Comparison of ENCODE assay signal across 34 cellular contexts in the genomic region with DNA sequence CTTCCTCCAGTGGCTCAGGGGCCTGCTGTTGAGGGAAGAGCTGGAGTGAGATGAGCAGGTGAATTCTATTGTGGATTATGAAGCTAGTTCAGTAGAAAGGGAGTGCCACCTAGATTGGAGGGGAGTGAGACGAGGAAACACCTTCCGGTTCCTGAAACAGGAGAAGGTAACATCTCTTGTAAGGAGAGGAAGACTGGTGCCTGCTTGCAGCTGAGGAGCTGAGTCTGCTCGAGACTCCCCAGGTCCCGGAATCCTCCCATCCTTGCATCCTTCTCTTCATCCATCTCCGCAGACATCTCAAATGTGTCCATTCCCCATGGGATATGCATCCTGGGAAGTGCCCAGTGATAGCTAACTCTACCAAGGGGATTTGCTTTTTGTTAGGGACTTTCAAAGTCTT.
"Had no signal": no experiment of that assay in that cellular context is flagged by ENCODE, and none has a peak within 500 bp of the region (broad histone marks: within the 10 kb centered on the region; RNA-seq: fewer than 3 reads in every experiment).

No MANE protein-coding gene starts in this region.

- H3K27ac ChIP-seq: adrenal gland, ascending aorta, body of pancreas, brain microvascular endothelial cell, cardiac muscle cell had no signal

- H3K4me3 ChIP-seq: adrenal gland, ascending aorta, body of pancreas, breast epithelium, cardiac muscle cell had no signal

- H3K4me1 ChIP-seq: adrenal gland, ascending aorta, body of pancreas, breast epithelium had no signal

- FAIRE-seq: astrocyte, bronchial epithelial cell had no signal

- H3K27me3 ChIP-seq: ascending aorta, body of pancreas, brain microvascular endothelial cell, breast epithelium, cardiac muscle cell had no signal

- DNase-seq: activated effector memory CD4-positive, alpha-beta T cell treated with anti-CD3 and anti-CD28 coated beads, Interleukin-2, amount 50 U/mL, for 16 hours; activated effector memory CD4-positive, alpha-beta T cell treated with Interleukin-2 at 50 U/mL for 16 hours; activated gamma-delta T cell; activated gamma-delta T cell treated with Interleukin-2 at 50 U/mL for 16 hours; activated naive CD4-positive, alpha-beta T cell; activated naive CD4-positive, alpha-beta T cell treated with anti-CD3 and anti-CD28 coated beads for 36 hours; activated naive CD4-positive, alpha-beta T cell treated with anti-CD3 and anti-CD28 coated beads, Interleukin-2, amount 10 ng/mL, durations not matched to agents 7 days and 5 days; activated naive CD4-positive, alpha-beta T cell treated with anti-CD3 and anti-CD28 coated beads, Interleukin-2, amount 50 U/mL, for 16 hours; activated naive CD4-positive, alpha-beta T cell treated with Interleukin-2 at 50 U/mL for 16 hours; activated naive CD8-positive, alpha-beta T cell treated with anti-CD3 and anti-CD28 coated beads for 36 hours; activated naive CD8-positive, alpha-beta T cell treated with anti-CD3 and anti-CD28 coated beads, Interleukin-2, amount 10 ng/mL, durations not matched to agents 7 days and 5 days; activated naive CD8-positive, alpha-beta T cell treated with anti-CD3 and anti-CD28 coated beads, Interleukin-2, amount 50 U/mL, for 24 hours; activated T-cell treated with anti-CD3 and anti-CD28 coated beads, Interleukin-2, amount 50 U/mL, for 1 hour; activated T-cell treated with anti-CD3 and anti-CD28 coated beads, Interleukin-2, amount 50 U/mL, for 24 hours; activated T-cell treated with anti-CD3 and anti-CD28 coated beads, Interleukin-2, amount 50 U/mL, for 4 hours; activated T-cell treated with anti-CD3 and anti-CD28 coated beads, Interleukin-2, amount 50 U/mL, for 48 hours; activated T-cell treated with anti-CD3 and anti-CD28 coated beads, Interleukin-2, amount 50 U/mL, for 72 hours; adrenal gland; amniotic stem cell; amygdala; anterior cingulate cortex; aorta; body of pancreas; brain microvascular endothelial cell; caudate nucleus; central memory CD4-positive, alpha-beta T cell; cerebellar nuclear complex had no signal

- H3K9me3 ChIP-seq: adrenal gland, ascending aorta, body of pancreas, breast epithelium had no signal

- ATAC-seq: activated naive CD4-positive, alpha-beta T cell treated with anti-CD3 and anti-CD28 coated beads, Interleukin-2, amount 50 U/mL, for 72 hours; activated naive CD8-positive, alpha-beta T cell treated with anti-CD3 and anti-CD28 coated beads, Interleukin-2, amount 50 U/mL, for 24 hours; activated T-cell treated with anti-CD3 and anti-CD28 coated beads, Interleukin-2, amount 50 U/mL, for 4 hours; activated T-cell treated with anti-CD3 and anti-CD28 coated beads, Interleukin-2, amount 50 U/mL, for 72 hours; activated T-helper 17 cell treated with anti-CD3 and anti-CD28 coated beads, Interleukin-2, amount 50 U/mL, for 72 hours; body of pancreas had no signal

- H3K36me3 ChIP-seq: adrenal gland, ascending aorta, brain microvascular endothelial cell, breast epithelium, cardiac muscle cell had no signal
